8 cellular contexts compared by ENCODE assay signal in genomic region chr19:34171539-34171876, GRCh38. TPM values are rescaled to one million over a fixed set of nuclear protein-coding genes. Genes with fewer than 3 reads are reported as not detected.
DNase-seq lines count a peak whose midpoint lies in the region; ATAC-seq and TF ChIP-seq lines count a peak whose summit lies in the region.

No MANE protein-coding gene starts in this region.

- CTCF ChIA-PET in RWPE1 (lab: Yijun Ruan, JAX) = no interaction called here
- CTCF ChIA-PET in naive thymus-derived CD4-positive, alpha-beta T cell (lab: Charles Lee) = interaction anchor here (1.3 kb wide), 1 partner anchor 48 kb away, joined by 3 read pairs; no protein-coding TSS in a partner anchor

- POLR2A ChIA-PET in RWPE1 (lab: Yijun Ruan, JAX; ENCODE audit: low non-redundant PET) = no interaction called here
- POLR2A ChIA-PET in naive thymus-derived CD4-positive, alpha-beta T cell (lab: Charles Lee) = interaction anchor here (0.5 to 3.9 kb wide), 24 partner anchors 9 to 1712 kb away, joined by 3 to 34 read pairs (median 4); partner anchors contain the start of gene UBA2

- H3K4me1 Mint-ChIP-seq in dendritic cell treated with granulocyte-macrophage colony-stimulating factor and Interleukin-4, amounts not matched to agents 40 ng/mL and 50 ng/mL, for 4 days (ENCODE audit: low read depth) = peaks cover 57% of the 10 kb centered on the region
- H3K4me1 Mint-ChIP-seq in naive thymus-derived CD4-positive, alpha-beta T cell = peaks cover 24 to 45% (median 38%) of the 10 kb centered on the region in 7 donors

- H3K27ac ChIP-seq in RWPE1 = peak overlapping the region; percentile 97
- peak overlapping the region; percentile 95 for H3K27ac ChIP-seq in naive thymus-derived CD4-positive, alpha-beta T cell (ENCODE audit: low read depth, low read length)
- H3K27ac ChIP-seq in tibial artery = peak overlapping the region; percentile 99 to 100

- ATAC-seq in HG02759 (IDR thresholded peaks at IDR 0.05; ENCODE audit: unreplicated experiment) = peak; percentile 18
- no peak for ATAC-seq in naive thymus-derived CD4-positive, alpha-beta T cell

- H3K27ac Mint-ChIP-seq in dendritic cell treated with granulocyte-macrophage colony-stimulating factor and Interleukin-4, amounts not matched to agents 40 ng/mL and 50 ng/mL, for 4 days = peak overlapping the region; percentile 99
- H3K27ac Mint-ChIP-seq in naive thymus-derived CD4-positive, alpha-beta T cell = peak overlapping the region; percentile 93 to 99 (median 97)

- peaks cover 0 to 6% (median 0%) of the 10 kb centered on the region in 3 experiments for H3K36me3 ChIP-seq in naive thymus-derived CD4-positive, alpha-beta T cell (ENCODE audit: control insufficient read depth in 2 of 3, insufficient read depth in 3 of 3, low read length in 3 of 3)
- H3K36me3 ChIP-seq in tibial artery = no peaks in the 10 kb centered on the region

- H3K27me3 ChIP-seq in naive thymus-derived CD4-positive, alpha-beta T cell (ENCODE audit: control insufficient read depth in 2 of 2, insufficient read depth in 2 of 2, low read length in 2 of 2) = no peaks in the 10 kb centered on the region
- no peaks in the 10 kb centered on the region for H3K27me3 ChIP-seq in tibial artery

- peak overlapping the region; percentile 76 for H3K4me3 ChIP-seq in naive thymus-derived CD4-positive, alpha-beta T cell (ENCODE audit: low read length)
- H3K4me3 ChIP-seq in tibial artery = peak overlapping the region; percentile 72 to 97

- DNase-seq in activated CD4-positive, alpha-beta T cell treated with anti-CD3 and anti-CD28 coated beads for 24 hours (ENCODE audit: low read depth in 2 of 2) = peak; percentile 33 to 40
- DNase-seq in activated CD4-positive, alpha-beta T cell treated with anti-CD3 and anti-CD28 coated beads, Interleukin-2, amount 50 U/mL, for 1 hour = no peak
- DNase-seq in RWPE1 (ENCODE audit: low spot score) (peak; percentile 64), tibial artery (no peak), SHP77 (lab: John Stamatoyannopoulos, UW) (no peak)
- DNase-seq in naive thymus-derived CD4-positive, alpha-beta T cell = no peak

- intact Hi-C loops in dendritic cell treated with granulocyte-macrophage colony-stimulating factor and Interleukin-4, amounts not matched to agents 40 ng/mL and 50 ng/mL, for 4 days (cut with micrococcal nuclease) = no loop called here
- intact Hi-C loops in naive thymus-derived CD4-positive, alpha-beta T cell (cut with micrococcal nuclease) = loop anchor here (5.0 kb wide), 2 partner anchors 81 to 506 kb away; partner anchors contain the start of genes GARRE1 (in 1 of the 2), SCGB2B2 (in 1 of the 2) and ZNF302 (in 1 of the 2)
- intact Hi-C loops in tibial artery (cut with DNase I; ENCODE audit: low total_unique reads) = no loop called here

- no peaks in the 10 kb centered on the region for H3K27me3 Mint-ChIP-seq in dendritic cell treated with granulocyte-macrophage colony-stimulating factor and Interleukin-4, amounts not matched to agents 40 ng/mL and 50 ng/mL, for 4 days
- no peaks in the 10 kb centered on the region for H3K27me3 Mint-ChIP-seq in naive thymus-derived CD4-positive, alpha-beta T cell

- TF ChIP-seq CTCF in RWPE1 (conservative IDR thresholded peaks at IDR 0.05; ENCODE audit: low read depth) (no peak), tibial artery (IDR thresholded peaks at IDR 0.05) (no peak)

- H3K9me3 ChIP-seq in naive thymus-derived CD4-positive, alpha-beta T cell (ENCODE audit: control insufficient read depth in 2 of 3, low read length in 3 of 3) = no peaks in the 10 kb centered on the region
- no peaks in the 10 kb centered on the region for H3K9me3 ChIP-seq in tibial artery

- peaks cover 26% of the 10 kb centered on the region for H3K36me3 Mint-ChIP-seq in dendritic cell treated with granulocyte-macrophage colony-stimulating factor and Interleukin-4, amounts not matched to agents 40 ng/mL and 50 ng/mL, for 4 days (ENCODE audit: low read depth)
- H3K36me3 Mint-ChIP-seq in naive thymus-derived CD4-positive, alpha-beta T cell = peaks cover 0 to 14% (median 7%) of the 10 kb centered on the region in 5 donors

- H3K4me3 Mint-ChIP-seq in dendritic cell treated with granulocyte-macrophage colony-stimulating factor and Interleukin-4, amounts not matched to agents 40 ng/mL and 50 ng/mL, for 4 days = peak overlapping the region; percentile 90
- peak overlapping the region; percentile 91 to 100 (median 96) for H3K4me3 Mint-ChIP-seq in naive thymus-derived CD4-positive, alpha-beta T cell

- H3K4me1 ChIP-seq in naive thymus-derived CD4-positive, alpha-beta T cell (ENCODE audit: control insufficient read depth in 2 of 2, insufficient read depth in 2 of 2, low read length in 2 of 2) = peaks cover 22 to 23% of the 10 kb centered on the region in 2 donors
- peaks cover 0 to 37% (median 33%) of the 10 kb centered on the region in 4 donors for H3K4me1 ChIP-seq in tibial artery

- no peaks in the 10 kb centered on the region for H3K9me3 Mint-ChIP-seq in dendritic cell treated with granulocyte-macrophage colony-stimulating factor and Interleukin-4, amounts not matched to agents 40 ng/mL and 50 ng/mL, for 4 days
- H3K9me3 Mint-ChIP-seq in naive thymus-derived CD4-positive, alpha-beta T cell = peaks cover 0 to 4% (median 0%) of the 10 kb centered on the region in 11 donors

RNA-seq across cellular contexts. Expression of gene LSM14A, which starts 0.8 kb away (rescaled TPM):
- 100 to 1,000 TPM; 124 to 189 (median 166) TPM for total RNA-seq in naive thymus-derived CD4-positive, alpha-beta T cell
- polyA plus RNA-seq in naive thymus-derived CD4-positive, alpha-beta T cell = 100 to 1,000 TPM; 171 to 174 TPM

Comparison
In these comparisons a context has a peak if more than half of its experiments do, and no peak if none do; other contexts are left out.
1. DNase-seq: peak in activated CD4-positive, alpha-beta T cell treated with anti-CD3 and anti-CD28 coated beads for 24 hours (2 of 2) and RWPE1 (single experiment); none in activated CD4-positive, alpha-beta T cell treated with anti-CD3 and anti-CD28 coated beads, Interleukin-2, amount 50 U/mL, for 1 hour (single experiment), naive thymus-derived CD4-positive, alpha-beta T cell (0 of 9), tibial artery (0 of 2) and SHP77 (0 of 2).
2. intact Hi-C loops: an anchor here in naive thymus-derived CD4-positive, alpha-beta T cell (5.0 kb wide); none called in dendritic cell treated with granulocyte-macrophage colony-stimulating factor and Interleukin-4, amounts not matched to agents 40 ng/mL and 50 ng/mL, for 4 days and tibial artery.
3. Peak in every context shown above with its lines, with median percentiles within 50 percentile points of each other: H3K27ac ChIP-seq.